ENCODE assay signal across 11 cellular contexts in genomic region chr2:46850742-46851141, GRCh38.
DNase-seq lines count a peak whose midpoint lies in the region; ATAC-seq and TF ChIP-seq lines count a peak whose summit lies in the region.
"Had no signal": no experiment of that assay in that cellular context is flagged by ENCODE, and none has a peak within 500 bp of the region (broad histone marks: within the 10 kb centered on the region; RNA-seq: fewer than 3 reads in every experiment).

No MANE protein-coding gene starts in this region.

- peaks cover 43% of the 10 kb centered on the region for H3K4me1 ChIP-seq in A673 (ENCODE audit: insufficient read depth, low read length, poor library complexity, severe bottlenecking)

- H3K9me3 ChIP-seq in AG04450 (ENCODE audit: control insufficient read depth, insufficient read depth, low read length) (peaks cover 5% of the 10 kb centered on the region; the same call in 1 of the 2 replicates), A673 (ENCODE audit: low read depth, low read length, poor library complexity, severe bottlenecking) (no peaks in the 10 kb centered on the region)

- H3K27ac ChIP-seq in AG04450 (ENCODE audit: low read depth, low read length) (peak overlapping the region; percentile 99), A673 (ENCODE audit: low read depth, low read length, poor library complexity, severe bottlenecking) (no peak overlapping the region)

- no peaks in the 10 kb centered on the region for H3K27me3 ChIP-seq in AG04450 (ENCODE audit: control insufficient read depth, insufficient read depth, low read length)
- H3K27me3 ChIP-seq in A673 (replicated peaks; ENCODE audit: insufficient read depth, low read depth, low read length, poor library complexity), result no peaks in the 10 kb centered on the region

- POLR2A ChIA-PET in AG04450 (lab: Yijun Ruan, JAX) (interaction anchor here (1.0 to 4.4 kb wide), 8 partner anchors 7 to 205 kb away, joined by 3 to 22 read pairs (median 6); no protein-coding TSS in a partner anchor), A673 (lab: Charles Lee; ENCODE audit: low non-redundant PET) (no interaction called here)

- H3K4me3 ChIP-seq in AG04450 (ENCODE audit: low read depth, low read length), result peak overlapping the region; percentile 25
- H3K4me3 ChIP-seq in A673 (ENCODE audit: low read depth, low read length, poor library complexity, severe bottlenecking), result no peak overlapping the region

- no TSS peak for BruUV-seq in A673 (replicated peaks; lab: Mats Ljungman, UMichigan)

- intact Hi-C loops in A673 (cut with micrococcal nuclease; ENCODE audit: unreplicated experiment), result no loop called here

- no peaks in the 10 kb centered on the region for H3K36me3 ChIP-seq in A673 (ENCODE audit: insufficient read depth, low read length, poor library complexity, severe bottlenecking)

- CTCF ChIA-PET in AG04450 (lab: Charles Lee), result interaction anchor here (0.5 to 1.1 kb wide), 3 partner anchors 70 to 917 kb away, joined by 3 read pairs; no protein-coding TSS in a partner anchor
- CTCF ChIA-PET in A673 (lab: Charles Lee), result no interaction called here

- ATAC-seq in SK-N-SH treated with all-trans-retinoic acid at 6 μM for 48 hours (peak; percentile 4), omental fat pad (ENCODE audit: low FRiP score) (peak; percentile 9), HG03280 (IDR thresholded peaks at IDR 0.05; ENCODE audit: unreplicated experiment) (no peak)
- ATAC-seq: activated CD8-positive, alpha-beta T cell treated with anti-CD3 and anti-CD28 coated beads, Interleukin-2, amount 10 ng/mL, durations not matched to agents 7 days and 5 days had no signal

- TF ChIP-seq CTCF in AG04450 (IDR thresholded peaks at IDR 0.05; ENCODE audit: low read depth, low read length) (no peak), omental fat pad (IDR thresholded peaks at IDR 0.05) (no peak), A673 (conservative IDR thresholded peaks at IDR 0.05; ENCODE audit: low read depth, low read length) (no peak)

- peak; percentile 85 for DNase-seq in AG04450 (ENCODE audit: low read depth, low spot score)
- DNase-seq in fibroblast of peridontal ligament (ENCODE audit: extremely low read depth), result peak; percentile 52
- DNase-seq in omental fat pad (ENCODE audit: low spot score), result no peak
- no peak for DNase-seq in A673 (ENCODE audit: low spot score)
- no peak for DNase-seq in NCI-H1105 (lab: John Stamatoyannopoulos, UW)
- DNase-seq in stimulated activated naive CD4-positive, alpha-beta T cell treated with Interleukin-2 at 50 U/mL for 16 hours (lab: John Stamatoyannopoulos, UW), result no peak
- DNase-seq: activated CD8-positive, alpha-beta T cell treated with anti-CD3 and anti-CD28 coated beads, Interleukin-2, amount 10 ng/mL, durations not matched to agents 7 days and 5 days; Kasumi-1; RPMI8226 had no signal

TF ChIP-seq in SK-N-SH treated with all-trans-retinoic acid at 6 μM for 48 hours, 23 proteins besides CTCF, POLR2A, EP300 and RAD21:
- TF ChIP-seq POU6F1 (CRISPR knock-in tag; IDR thresholded peaks at IDR 0.05; ENCODE audit: borderline replicate concordance, low read depth) (no peak), ZNF565 (CRISPR knock-in tag; conservative IDR thresholded peaks at IDR 0.05; ENCODE audit: low read depth) (no peak), OSR1 (CRISPR knock-in tag; IDR thresholded peaks at IDR 0.05) (no peak), PPARA (CRISPR knock-in tag; IDR thresholded peaks at IDR 0.05; ENCODE audit: borderline replicate concordance) (no peak), ARNTL (CRISPR knock-in tag; IDR thresholded peaks at IDR 0.05; ENCODE audit: borderline replicate concordance, low read depth) (no peak), SNAI2 (CRISPR knock-in tag; IDR thresholded peaks at IDR 0.05) (peak; percentile 68; the same call in 1 of the 2 replicates), ESRRG (CRISPR knock-in tag; IDR thresholded peaks at IDR 0.05) (0 out of 2 replicates have a peak, but pooled peaks have one; percentile 39), CSDC2 (CRISPR knock-in tag; IDR thresholded peaks at IDR 0.05) (peak; percentile 87; the same call in 1 of the 2 replicates), ISL1 (CRISPR knock-in tag; IDR thresholded peaks at IDR 0.05) (peak; percentile 38; the same call in 1 of the 2 replicates), CREB5 (CRISPR knock-in tag; IDR thresholded peaks at IDR 0.05; ENCODE audit: low read depth) (peak; percentile 22; the same call in 1 of the 2 replicates), ZFP3 (CRISPR knock-in tag; IDR thresholded peaks at IDR 0.05) (peak; percentile 54; the same call in 1 of the 2 replicates)

Comparison
In these comparisons a context has a peak if more than half of its experiments do, and no peak if none do; other contexts are left out.
1. DNase-seq: peak in AG04450 (single experiment) and fibroblast of peridontal ligament (single experiment); none in omental fat pad (single experiment), A673 (single experiment), NCI-H1105 (single experiment) and stimulated activated naive CD4-positive, alpha-beta T cell treated with Interleukin-2 at 50 U/mL for 16 hours (single experiment).